8 cellular contexts compared by ENCODE assay signal in genomic region chr4:182918791-182919302, GRCh38. TPM values are rescaled to one million over a fixed set of nuclear protein-coding genes. Genes with fewer than 3 reads are reported as not detected.
DNase-seq lines count a peak whose midpoint lies in the region; ATAC-seq and TF ChIP-seq lines count a peak whose summit lies in the region.

No MANE protein-coding gene starts in this region.

- POLR2A ChIA-PET in RWPE1 (lab: Yijun Ruan, JAX; ENCODE audit: low non-redundant PET): no interaction called here

- CTCF ChIA-PET in RWPE1 (lab: Yijun Ruan, JAX): interaction anchor here (0.7 to 0.9 kb wide), 2 partner anchors 47 to 401 kb away, joined by 3 read pairs; partner anchors contain the start of gene CLDN22

- peaks cover 47% of the 10 kb centered on the region for H3K4me1 Mint-ChIP-seq in activated naive CD8-positive, alpha-beta T cell treated with anti-CD3 and anti-CD28 coated beads, Interleukin-2, amount 50 U/mL, for 24 hours

- no peak for TF ChIP-seq CTCF in RWPE1 (conservative IDR thresholded peaks at IDR 0.05; ENCODE audit: low read depth)

- DNase-seq in stimulated activated CD4-positive, alpha-beta T cell treated with anti-CD3 and anti-CD28 coated beads, Interleukin-12 subunit alpha, Interleukin-12 subunit beta, amount 100 ng/mL, for 48 hours (ENCODE audit: low read depth in 2 of 3, low spot score in 1 of 3): peak in 2 of 3 donors; percentile 12 to 28
- no peak for DNase-seq in stimulated activated CD4-positive, alpha-beta T cell treated with anti-CD3 and anti-CD28 coated beads, Interleukin-4, amount 100 ng/mL, for 1 hour
- DNase-seq in activated naive CD8-positive, alpha-beta T cell treated with anti-CD3 and anti-CD28 coated beads, Interleukin-2, amount 50 U/mL, for 24 hours: peak; percentile 15
- DNase-seq in left cardiac atrium (no peak), RWPE1 (ENCODE audit: low spot score) (no peak), NCI-H774 (lab: John Stamatoyannopoulos, UW) (no peak), NCI-H187 treated with DMSO at 0.1 percent for 48 hours (lab: John Stamatoyannopoulos, UW) (no peak)

- H3K4me3 Mint-ChIP-seq in activated naive CD8-positive, alpha-beta T cell treated with anti-CD3 and anti-CD28 coated beads, Interleukin-2, amount 50 U/mL, for 24 hours: peak overlapping the region; percentile 68

- H3K27ac ChIP-seq in RWPE1: no peak overlapping the region

- H3K36me3 Mint-ChIP-seq in activated naive CD8-positive, alpha-beta T cell treated with anti-CD3 and anti-CD28 coated beads, Interleukin-2, amount 50 U/mL, for 24 hours (ENCODE audit: low read depth): peaks cover 20% of the 10 kb centered on the region

- ATAC-seq in HG03460 (IDR thresholded peaks at IDR 0.05; ENCODE audit: unreplicated experiment) (peak; percentile 24), left cardiac atrium (no peak)
- ATAC-seq in activated naive CD8-positive, alpha-beta T cell treated with anti-CD3 and anti-CD28 coated beads, Interleukin-2, amount 50 U/mL, for 24 hours: peak; percentile 11

- intact Hi-C loops in left cardiac atrium (cut with DNase I): no loop called here

- H3K27me3 Mint-ChIP-seq in activated naive CD8-positive, alpha-beta T cell treated with anti-CD3 and anti-CD28 coated beads, Interleukin-2, amount 50 U/mL, for 24 hours: no peaks in the 10 kb centered on the region

- no peaks in the 10 kb centered on the region for H3K9me3 Mint-ChIP-seq in activated naive CD8-positive, alpha-beta T cell treated with anti-CD3 and anti-CD28 coated beads, Interleukin-2, amount 50 U/mL, for 24 hours

- peak overlapping the region; percentile 89 for H3K27ac Mint-ChIP-seq in activated naive CD8-positive, alpha-beta T cell treated with anti-CD3 and anti-CD28 coated beads, Interleukin-2, amount 50 U/mL, for 24 hours

RNA-seq across cellular contexts. Expression of gene DCTD, which starts 1.7 kb away (rescaled TPM):
- total RNA-seq in left cardiac atrium: 10 to 100 TPM; 49.8 to 63.8 TPM

Comparison
In these comparisons a context has a peak if more than half of its experiments do, and no peak if none do; other contexts are left out.
1. DNase-seq: peak in stimulated activated CD4-positive, alpha-beta T cell treated with anti-CD3 and anti-CD28 coated beads, Interleukin-12 subunit alpha, Interleukin-12 subunit beta, amount 100 ng/mL, for 48 hours (2 of 3) and activated naive CD8-positive, alpha-beta T cell treated with anti-CD3 and anti-CD28 coated beads, Interleukin-2, amount 50 U/mL, for 24 hours (single experiment); none in stimulated activated CD4-positive, alpha-beta T cell treated with anti-CD3 and anti-CD28 coated beads, Interleukin-4, amount 100 ng/mL, for 1 hour (single experiment), left cardiac atrium (single experiment), RWPE1 (single experiment), NCI-H774 (single experiment) and NCI-H187 treated with DMSO at 0.1 percent for 48 hours (single experiment).
2. ATAC-seq: peak in HG03460 (single experiment) and activated naive CD8-positive, alpha-beta T cell treated with anti-CD3 and anti-CD28 coated beads, Interleukin-2, amount 50 U/mL, for 24 hours (single experiment); none in left cardiac atrium (0 of 2).